Comparison of ENCODE assay signal across 8 cellular contexts in genomic region chr16:14486520-14487303, GRCh38.
DNase-seq lines count a peak whose midpoint lies in the region; ATAC-seq, FAIRE-seq and TF ChIP-seq lines count a peak whose summit lies in the region.

No MANE protein-coding gene starts in this region.

- H3K36me3 Mint-ChIP-seq in osteocyte (ENCODE audit: unreplicated experiment): peaks cover 3% of the 10 kb centered on the region

- no peaks in the 10 kb centered on the region for H3K27me3 Mint-ChIP-seq in osteocyte (ENCODE audit: unreplicated experiment)

- H3K27ac ChIP-seq in VCaP: peak overlapping the region; percentile 67

- peaks cover 44% of the 10 kb centered on the region for H3K4me1 Mint-ChIP-seq in osteocyte (ENCODE audit: unreplicated experiment)

- H3K27ac Mint-ChIP-seq in osteocyte (ENCODE audit: unreplicated experiment): peak overlapping the region; percentile 93

- no peaks in the 10 kb centered on the region for H3K9me3 Mint-ChIP-seq in osteocyte (ENCODE audit: unreplicated experiment)

- in situ Hi-C loops in ACHN (cut with HindIII; ENCODE audit: low pct_ligation_motif_present, low pct_unique_long_range_greater_than_20kb, low sequenced_read_pairs) (no loop called here), GM13976 (cut with MboI; ENCODE audit: low sequenced_read_pairs, unreplicated experiment) (no loop called here)

- H3K4me3 Mint-ChIP-seq in osteocyte (ENCODE audit: unreplicated experiment): peak overlapping the region; percentile 70

- DNase-seq in ACHN (peak; percentile 97), HuH-7 (ENCODE audit: low spot score) (peak; percentile 60), frontal cortex (ENCODE audit: low spot score in 2 of 2) (peak; percentile 40 to 67), osteocyte (ENCODE audit: extremely low spot score, unreplicated experiment) (no peak), GM13976 (ENCODE audit: low spot score) (no peak)

- no peak for FAIRE-seq in frontal cortex (lab: Jason Lieb, UNC)

- ATAC-seq in HG03135 (IDR thresholded peaks at IDR 0.05; ENCODE audit: unreplicated experiment): no peak
- no peak for ATAC-seq in HG03457 (IDR thresholded peaks at IDR 0.05; ENCODE audit: unreplicated experiment)

- TF ChIP-seq CTCF in VCaP (conservative IDR thresholded peaks at IDR 0.05): no peak
- no peak for TF ChIP-seq CTCF in osteocyte (IDR thresholded peaks at IDR 0.05)
- no peak for TF ChIP-seq CTCF in GM13976 (IDR thresholded peaks at IDR 0.05; ENCODE audit: borderline replicate concordance, control extremely low read depth, extremely low read depth, insufficient read depth, missing control alignments)

Comparison
In these comparisons a context has a peak if more than half of its experiments do, and no peak if none do; other contexts are left out.
1. DNase-seq: peak in ACHN (single experiment), HuH-7 (single experiment) and frontal cortex (2 of 2); none in osteocyte (single experiment) and GM13976 (single experiment).